ENCODE assay signal across 24 cellular contexts in genomic region chr21:17195965-17196364, GRCh38.
"Had no signal": no experiment of that assay in that cellular context is flagged by ENCODE, and none has a peak within 500 bp of the region (broad histone marks: within the 10 kb centered on the region; RNA-seq: fewer than 3 reads in every experiment).

No MANE protein-coding gene starts in this region.

- H3K36me3 ChIP-seq: colonic mucosa, left lung, neutrophil, right lobe of liver, thoracic aorta had no signal

- H3K4me1 Mint-ChIP-seq: activated CD8-positive, alpha-beta memory T cell treated with anti-CD3 and anti-CD28 coated beads, Interleukin-2, amount 10 ng/mL, durations not matched to agents 7 days and 5 days; T-helper 17 cell had no signal

- H3K4me1 ChIP-seq: colonic mucosa, left lung, right lobe of liver had no signal

- H3K36me3 Mint-ChIP-seq: activated CD8-positive, alpha-beta memory T cell treated with anti-CD3 and anti-CD28 coated beads, Interleukin-2, amount 10 ng/mL, durations not matched to agents 7 days and 5 days; activated naive CD4-positive, alpha-beta T cell treated with anti-CD3 and anti-CD28 coated beads, Interleukin-2, amount 50 U/mL, for 72 hours had no signal

- H3K27me3 Mint-ChIP-seq: activated CD8-positive, alpha-beta memory T cell treated with anti-CD3 and anti-CD28 coated beads, Interleukin-2, amount 10 ng/mL, durations not matched to agents 7 days and 5 days; natural killer cell treated with Interleukin-12 subunit alpha and Interleukin-12 subunit beta and Interleukin-15 and Interleukin-18, amount 100 ng/mL, for 72 hours; T-helper 17 cell had no signal

- H3K4me3 ChIP-seq: colonic mucosa, left lung, lung, mucosa of descending colon, right lobe of liver, thoracic aorta had no signal

- H3K27ac ChIP-seq: colonic mucosa, left lung, neutrophil, right lobe of liver, thoracic aorta had no signal

- DNase-seq: activated CD4-positive, alpha-beta T cell treated with anti-CD3 and anti-CD28 coated beads, Interleukin-2, amount 50 U/mL, for 1 hour; activated CD8-positive, alpha-beta memory T cell treated with anti-CD3 and anti-CD28 coated beads, Interleukin-2, amount 10 ng/mL, durations not matched to agents 7 days and 5 days; activated CD8-positive, alpha-beta T cell treated with anti-CD3 and anti-CD28 coated beads, Interleukin-2, amount 10 ng/mL, durations not matched to agents 7 days and 5 days; activated naive CD4-positive, alpha-beta T cell; activated T-cell treated with anti-CD3 and anti-CD28 coated beads, Interleukin-2, amount 50 U/mL, for 48 hours; colonic mucosa; effector CD8-positive, alpha-beta T cell; head of caudate nucleus; kidney glomerular epithelial cell; left lung; mesendoderm; mucosa of descending colon; right lobe of liver; stimulated activated CD4-positive, alpha-beta T cell treated with anti-CD3 and anti-CD28 coated beads, Interleukin-12 subunit alpha, Interleukin-12 subunit beta, amount 100 ng/mL, for 4 hours; stimulated activated CD4-positive, alpha-beta T cell treated with anti-CD3 and anti-CD28 coated beads, Interleukin-4, amount 100 ng/mL, for 1 hour; stimulated activated naive CD8-positive, alpha-beta T cell treated with anti-CD3 and anti-CD28 coated beads, Interleukin-15, Interleukin-2, amounts not matched to agents 100 U/mL and 50 U/mL, for 24 hours; T-helper 17 cell had no signal

- H3K4me3 Mint-ChIP-seq: activated CD8-positive, alpha-beta memory T cell treated with anti-CD3 and anti-CD28 coated beads, Interleukin-2, amount 10 ng/mL, durations not matched to agents 7 days and 5 days; activated CD8-positive, alpha-beta T cell treated with anti-CD3 and anti-CD28 coated beads, Interleukin-2, amount 10 ng/mL, durations not matched to agents 7 days and 5 days; natural killer cell treated with Interleukin-12 subunit alpha and Interleukin-12 subunit beta and Interleukin-15 and Interleukin-18, amount 100 ng/mL, for 72 hours; T-helper 17 cell; type B pancreatic cell; WTC11 had no signal

- H3K27me3 ChIP-seq: colonic mucosa, left lung, neutrophil, right lobe of liver had no signal

- ATAC-seq: activated CD8-positive, alpha-beta memory T cell treated with anti-CD3 and anti-CD28 coated beads, Interleukin-2, amount 10 ng/mL, durations not matched to agents 7 days and 5 days; activated CD8-positive, alpha-beta T cell treated with anti-CD3 and anti-CD28 coated beads, Interleukin-2, amount 10 ng/mL, durations not matched to agents 7 days and 5 days; activated naive CD4-positive, alpha-beta T cell treated with anti-CD3 and anti-CD28 coated beads, Interleukin-2, amount 50 U/mL, for 72 hours; left lung; mucosa of descending colon; natural killer cell treated with Interleukin-12 subunit alpha and Interleukin-12 subunit beta and Interleukin-15 and Interleukin-18, amount 100 ng/mL, for 72 hours; right lobe of liver; stimulated activated naive CD8-positive, alpha-beta T cell treated with anti-CD3 and anti-CD28 coated beads, Interleukin-15, Interleukin-2, amounts not matched to agents 100 U/mL and 50 U/mL, for 24 hours; T-helper 17 cell; WTC11 had no signal

- H3K9me3 ChIP-seq: colonic mucosa, neutrophil, right lobe of liver had no signal

- H3K27ac Mint-ChIP-seq: activated CD8-positive, alpha-beta memory T cell treated with anti-CD3 and anti-CD28 coated beads, Interleukin-2, amount 10 ng/mL, durations not matched to agents 7 days and 5 days; activated CD8-positive, alpha-beta T cell treated with anti-CD3 and anti-CD28 coated beads, Interleukin-2, amount 10 ng/mL, durations not matched to agents 7 days and 5 days; activated naive CD4-positive, alpha-beta T cell treated with anti-CD3 and anti-CD28 coated beads, Interleukin-2, amount 50 U/mL, for 72 hours; natural killer cell treated with Interleukin-12 subunit alpha and Interleukin-12 subunit beta and Interleukin-15 and Interleukin-18, amount 100 ng/mL, for 72 hours; T-helper 17 cell; type B pancreatic cell; WTC11 had no signal
